In the genomic region with DNA sequence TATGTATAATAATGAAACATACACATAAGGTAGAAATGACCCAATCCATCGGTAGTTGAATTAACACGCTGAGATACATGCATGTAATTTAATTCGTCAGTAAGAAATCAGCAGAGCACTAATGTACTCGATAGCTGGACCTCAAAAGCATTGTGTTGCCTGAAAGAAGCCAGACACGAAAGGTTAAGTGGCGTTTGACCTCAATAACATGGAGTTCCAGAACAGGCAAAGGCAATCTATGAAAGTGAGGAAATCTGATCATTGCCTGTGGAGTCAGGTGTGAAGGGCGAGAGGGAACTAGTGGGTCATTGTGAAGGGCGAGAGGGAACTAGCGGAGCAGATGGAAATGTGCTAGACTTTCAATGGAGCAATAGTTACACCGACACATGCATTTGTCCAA, we compare ENCODE assay signal across 28 cellular contexts.
"Had no signal": no experiment of that assay in that cellular context is flagged by ENCODE, and none has a peak within 500 bp of the region (broad histone marks: within the 10 kb centered on the region; RNA-seq: fewer than 3 reads in every experiment).

No MANE protein-coding gene starts in this region.

- H3K9me3 ChIP-seq: ascending aorta had no signal

- H3K27ac ChIP-seq: ascending aorta, WERI-Rb-1 had no signal

- H3K27me3 Mint-ChIP-seq: activated B cell treated with CpG ODN at 0.5 μM for 24 hours; activated CD8-positive, alpha-beta T cell treated with anti-CD3 and anti-CD28 coated beads for 36 hours; activated naive CD4-positive, alpha-beta T cell treated with anti-CD3 and anti-CD28 coated beads, Interleukin-2, amount 10 ng/mL, durations not matched to agents 7 days and 5 days had no signal

- H3K27ac Mint-ChIP-seq: activated B cell treated with CpG ODN at 0.5 μM for 24 hours; activated CD8-positive, alpha-beta T cell treated with anti-CD3 and anti-CD28 coated beads for 36 hours; activated naive CD4-positive, alpha-beta T cell treated with anti-CD3 and anti-CD28 coated beads, Interleukin-2, amount 10 ng/mL, durations not matched to agents 7 days and 5 days; activated naive CD4-positive, alpha-beta T cell treated with anti-CD3 and anti-CD28 coated beads, Interleukin-2, amount 50 U/mL, for 72 hours; activated naive CD8-positive, alpha-beta T cell treated with anti-CD3 and anti-CD28 coated beads, Interleukin-2, amount 10 ng/mL, durations not matched to agents 7 days and 5 days; activated T-helper 17 cell treated with anti-CD3 and anti-CD28 coated beads, Interleukin-2, amount 50 U/mL, for 72 hours; brain; T-helper 17 cell; T-helper 2 cell treated with Interferon-gamma antibody and Interleukin-4, amounts not matched to agents 5 μg/mL and 100 μg/mL, for 36 hours had no signal

- H3K9me3 Mint-ChIP-seq: activated naive CD4-positive, alpha-beta T cell treated with anti-CD3 and anti-CD28 coated beads, Interleukin-2, amount 10 ng/mL, durations not matched to agents 7 days and 5 days; activated naive CD4-positive, alpha-beta T cell treated with anti-CD3 and anti-CD28 coated beads, Interleukin-2, amount 50 U/mL, for 72 hours; activated naive CD8-positive, alpha-beta T cell treated with anti-CD3 and anti-CD28 coated beads, Interleukin-2, amount 10 ng/mL, durations not matched to agents 7 days and 5 days; activated T-cell treated with anti-CD3 and anti-CD28 coated beads, Interleukin-2, amount 50 U/mL, for 4 hours; activated T-helper 17 cell treated with anti-CD3 and anti-CD28 coated beads, Interleukin-2, amount 50 U/mL, for 72 hours; T-helper 2 cell treated with Interferon-gamma antibody and Interleukin-4, amounts not matched to agents 5 μg/mL and 100 μg/mL, for 36 hours had no signal

- H3K4me1 ChIP-seq: ascending aorta had no signal

- ATAC-seq: activated CD4-positive, CD25-positive, alpha-beta regulatory T cell treated with anti-CD3 and anti-CD28 coated beads, Interleukin-2, amount 50 U/mL, for 24 hours; activated CD8-positive, alpha-beta T cell treated with anti-CD3 and anti-CD28 coated beads for 36 hours; activated naive CD4-positive, alpha-beta T cell treated with anti-CD3 and anti-CD28 coated beads, Interleukin-2, amount 50 U/mL, for 72 hours; activated T-cell treated with anti-CD3 and anti-CD28 coated beads, Interleukin-2, amount 50 U/mL, for 4 hours; activated T-helper 17 cell treated with anti-CD3 and anti-CD28 coated beads, Interleukin-2, amount 50 U/mL, for 72 hours; esophagus mucosa; T-helper 17 cell had no signal

- H3K4me3 ChIP-seq: ascending aorta had no signal

- H3K27me3 ChIP-seq: ascending aorta had no signal

- H3K36me3 Mint-ChIP-seq: activated naive CD4-positive, alpha-beta T cell treated with anti-CD3 and anti-CD28 coated beads, Interleukin-2, amount 10 ng/mL, durations not matched to agents 7 days and 5 days; activated naive CD4-positive, alpha-beta T cell treated with anti-CD3 and anti-CD28 coated beads, Interleukin-2, amount 50 U/mL, for 72 hours; activated naive CD8-positive, alpha-beta T cell treated with anti-CD3 and anti-CD28 coated beads, Interleukin-2, amount 10 ng/mL, durations not matched to agents 7 days and 5 days; brain had no signal

- DNase-seq: activated B cell treated with CpG ODN at 0.5 μM for 24 hours; activated CD4-positive, alpha-beta T cell treated with anti-CD3 and anti-CD28 coated beads for 48 hours; activated CD4-positive, alpha-beta T cell treated with anti-CD3 and anti-CD28 coated beads, Interleukin-2, amount 50 U/mL, for 1 hour; activated CD4-positive, alpha-beta T cell treated with anti-CD3 and anti-CD28 coated beads, Interleukin-2, amount 50 U/mL, for 48 hours; activated CD8-positive, alpha-beta memory T cell treated with anti-CD3 and anti-CD28 coated beads for 24 hours; activated CD8-positive, alpha-beta T cell treated with anti-CD3 and anti-CD28 coated beads for 36 hours; activated gamma-delta T cell; activated naive CD4-positive, alpha-beta T cell; activated naive CD4-positive, alpha-beta T cell treated with anti-CD3 and anti-CD28 coated beads, Interleukin-2, amount 10 ng/mL, durations not matched to agents 7 days and 5 days; activated naive CD8-positive, alpha-beta T cell treated with anti-CD3 and anti-CD28 coated beads, Interleukin-2, amount 10 ng/mL, durations not matched to agents 7 days and 5 days; activated T-cell treated with anti-CD3 and anti-CD28 coated beads, Interleukin-2, amount 50 U/mL, for 4 hours; caudate nucleus; cortex of kidney; dermis blood vessel endothelial cell; effector CD8-positive, alpha-beta T cell; foreskin fibroblast; glutamatergic neuron; T-helper 1 cell; T-helper 17 cell; T1000; WERI-Rb-1 had no signal

- H3K4me3 Mint-ChIP-seq: activated B cell treated with CpG ODN at 0.5 μM for 24 hours; activated CD8-positive, alpha-beta T cell treated with anti-CD3 and anti-CD28 coated beads for 36 hours; activated naive CD4-positive, alpha-beta T cell treated with anti-CD3 and anti-CD28 coated beads, Interleukin-2, amount 10 ng/mL, durations not matched to agents 7 days and 5 days; activated naive CD8-positive, alpha-beta T cell treated with anti-CD3 and anti-CD28 coated beads, Interleukin-2, amount 10 ng/mL, durations not matched to agents 7 days and 5 days; activated T-cell treated with anti-CD3 and anti-CD28 coated beads, Interleukin-2, amount 50 U/mL, for 4 hours; activated T-helper 17 cell treated with anti-CD3 and anti-CD28 coated beads, Interleukin-2, amount 50 U/mL, for 72 hours; brain; T-helper 17 cell; T-helper 2 cell treated with Interferon-gamma antibody and Interleukin-4, amounts not matched to agents 5 μg/mL and 100 μg/mL, for 36 hours had no signal

- H3K4me1 Mint-ChIP-seq: activated B cell treated with CpG ODN at 0.5 μM for 24 hours; activated naive CD4-positive, alpha-beta T cell treated with anti-CD3 and anti-CD28 coated beads, Interleukin-2, amount 10 ng/mL, durations not matched to agents 7 days and 5 days; activated naive CD8-positive, alpha-beta T cell treated with anti-CD3 and anti-CD28 coated beads, Interleukin-2, amount 10 ng/mL, durations not matched to agents 7 days and 5 days; activated T-helper 17 cell treated with anti-CD3 and anti-CD28 coated beads, Interleukin-2, amount 50 U/mL, for 72 hours; brain had no signal

- H3K36me3 ChIP-seq: ascending aorta, WERI-Rb-1 had no signal
